ENCODE assay signal across 15 cellular contexts in genomic region chr9:133647765-133648469, GRCh38. TPM values are rescaled to one million over a fixed set of nuclear protein-coding genes. Genes with fewer than 3 reads are reported as not detected.
DNase-seq lines count a peak whose midpoint lies in the region; ATAC-seq and TF ChIP-seq lines count a peak whose summit lies in the region.
"Had no signal": no experiment of that assay in that cellular context is flagged by ENCODE, and none has a peak within 500 bp of the region (broad histone marks: within the 10 kb centered on the region; RNA-seq: fewer than 3 reads in every experiment).

No MANE protein-coding gene starts in this region.

- H3K4me3 ChIP-seq in left ventricle myocardium inferior = no peak overlapping the region
- no peak overlapping the region for H3K4me3 ChIP-seq in WERI-Rb-1 (ENCODE audit: low read depth, low read length)
- H3K4me3 ChIP-seq in lower lobe of right lung = no peak overlapping the region
- H3K4me3 ChIP-seq in adrenal gland = no peak overlapping the region
- H3K4me3 ChIP-seq: GM12878 had no signal

- no peak for TF ChIP-seq CTCF in left ventricle myocardium inferior (IDR thresholded peaks at IDR 0.05; ENCODE audit: borderline replicate concordance)
- no peak for TF ChIP-seq CTCF in WERI-Rb-1 (IDR thresholded peaks at IDR 0.05; ENCODE audit: low read depth, low read length)
- TF ChIP-seq CTCF in lower lobe of right lung (IDR thresholded peaks at IDR 0.05) = no peak
- TF ChIP-seq CTCF in adrenal gland (IDR thresholded peaks at IDR 0.05) = no peak

- H3K27ac ChIP-seq in left ventricle myocardium inferior (replicated peaks) = no peak overlapping the region
- H3K27ac ChIP-seq in WERI-Rb-1 = no peak overlapping the region
- H3K27ac ChIP-seq in lower lobe of right lung = no peak overlapping the region
- H3K27ac ChIP-seq in adrenal gland = no peak overlapping the region
- H3K27ac ChIP-seq: C4-2B had no signal

- peak; percentile 27 for DNase-seq in Right ventricle myocardium superior
- no peak for DNase-seq in left ventricle myocardium inferior
- DNase-seq in WERI-Rb-1 = peak; percentile 65
- peak; percentile 40 for DNase-seq in lower lobe of right lung
- DNase-seq in superior temporal gyrus (ENCODE audit: extremely low spot score) = peak; percentile 21
- no peak for DNase-seq in SW480 (ENCODE audit: low spot score)
- DNase-seq in adrenal gland = no peak
- DNase-seq: BE2C, HCEC 1CT had no signal

- WGBS in adrenal gland, 4 donors = 83 to 86% (median 83%) methylated on average over 12 to 25 of the region's 25 CpGs

- TF ChIP-seq POLR2A in adrenal gland (IDR thresholded peaks at IDR 0.05) = no peak

- H3K27me3 ChIP-seq in left ventricle myocardium inferior (ENCODE audit: low read depth) (peaks cover 75% of the 10 kb centered on the region), WERI-Rb-1 (ENCODE audit: insufficient read depth, low read depth, severe bottlenecking) (no peaks in the 10 kb centered on the region), lower lobe of right lung (ENCODE audit: low read depth) (peaks cover 16% of the 10 kb centered on the region), adrenal gland (no peaks in the 10 kb centered on the region)
- H3K27me3 ChIP-seq: BE2C had no signal

- H3K4me1 ChIP-seq in left ventricle myocardium inferior (no peaks in the 10 kb centered on the region), lower lobe of right lung (no peaks in the 10 kb centered on the region), adrenal gland (replicated peaks in 1 of 2) (no peaks in the 10 kb centered on the region)
- H3K4me1 ChIP-seq: BE2C had no signal

- intact Hi-C loops in Right ventricle myocardium superior (cut with DNase I) (no loop called here), left ventricle myocardium inferior (cut with micrococcal nuclease) (no loop called here), lower lobe of right lung (cut with DNase I) (no loop called here), adrenal gland (cut with DNase I) (loop anchor here in 1 of 2 donors (10.0 kb wide), 1 partner anchor 1897 kb away; the partner anchor contains the start of gene OBP2A)

- ATAC-seq in Right ventricle myocardium superior (ENCODE audit: poor library complexity) = no peak
- no peak for ATAC-seq in lower lobe of right lung
- ATAC-seq: GM12878, HepG2 had no signal

- H3K9me3 ChIP-seq in left ventricle myocardium inferior (replicated peaks) (no peaks in the 10 kb centered on the region), WERI-Rb-1 (ENCODE audit: severe bottlenecking) (no peaks in the 10 kb centered on the region), lower lobe of right lung (no peaks in the 10 kb centered on the region), adrenal gland (replicated peaks in 1 of 3) (no peaks in the 10 kb centered on the region)
- H3K9me3 ChIP-seq: BE2C had no signal

- H3K36me3 ChIP-seq in left ventricle myocardium inferior (no peaks in the 10 kb centered on the region), WERI-Rb-1 (no peaks in the 10 kb centered on the region), lower lobe of right lung (no peaks in the 10 kb centered on the region), adrenal gland (replicated peaks in 1 of 2) (no peaks in the 10 kb centered on the region)

RNA-seq across cellular contexts. Expression of gene DBH, which starts 11.8 kb away (rescaled TPM):
- total RNA-seq in Right ventricle myocardium superior (not detected), left ventricle myocardium inferior (not detected), lower lobe of right lung (not detected), adrenal gland (100 to 1,000 TPM in 1 of 8 donors, 10 to 100 TPM in 3, 1 to 10 TPM in 1, under 1 TPM in 2, not detected in 1; 0.24 to 234 (median 11.5) TPM)
- 100 to 1,000 TPM in 2 of 3 donors, 10 to 100 TPM in 1; 47.0 to 211 (median 147) TPM for polyA plus RNA-seq in adrenal gland
- total RNA-seq: G401, GM12878, H4, HepG2 had no signal
- polyA plus RNA-seq: GM12878, HepG2 had no signal

RNA-seq across cellular contexts. Expression of gene FAM163B, which starts 38.7 kb away (rescaled TPM):
- total RNA-seq in Right ventricle myocardium superior = not detected
- not detected for total RNA-seq in left ventricle myocardium inferior
- total RNA-seq in lower lobe of right lung = not detected
- total RNA-seq in adrenal gland = 10 to 100 TPM in 2 of 8 donors, 1 to 10 TPM in 5, under 1 TPM in 1; 0.72 to 14.2 (median 2.1) TPM
- 10 to 100 TPM in 1 of 3 donors, 1 to 10 TPM in 2; 2.8 to 14.3 (median 4.5) TPM for polyA plus RNA-seq in adrenal gland
- total RNA-seq: CD4-positive, alpha-beta memory T cell; G401; GM12878; H4; HepG2 had no signal
- polyA plus RNA-seq: CD4-positive, alpha-beta memory T cell; GM12878; HepG2 had no signal

Comparison
In these comparisons a context has a peak if more than half of its experiments do, and no peak if none do; other contexts are left out.
1. DNase-seq: peak in Right ventricle myocardium superior (single experiment), WERI-Rb-1 (single experiment), lower lobe of right lung (single experiment) and superior temporal gyrus (single experiment); none in left ventricle myocardium inferior (single experiment), SW480 (single experiment) and adrenal gland (0 of 7).